ENCODE assay signal across 22 cellular contexts in genomic region chr20:24792641-24793495, GRCh38.
"Had no signal": no experiment of that assay in that cellular context is flagged by ENCODE, and none has a peak within 500 bp of the region (broad histone marks: within the 10 kb centered on the region; RNA-seq: fewer than 3 reads in every experiment).

No MANE protein-coding gene starts in this region.

- DNase-seq: colonic mucosa; effector CD8-positive, alpha-beta T cell; endodermal cell; foreskin fibroblast; gastrocnemius medialis; heart left ventricle; hippocampal formation; left cardiac atrium; left lung; occipital lobe; ovary; right cardiac atrium; stimulated activated CD4-positive, alpha-beta T cell treated with anti-CD3 and anti-CD28 coated beads, Interleukin-15, amount 100 ng/mL, for 24 hours; stimulated activated CD4-positive, alpha-beta T cell treated with anti-CD3 and anti-CD28 coated beads, Interleukin-2, amount 100 ng/mL, for 48 hours; stimulated activated naive B cell treated with anti-CD40 and anti-IgM and Interleukin-4, amounts not matched to agents 10 μg/mL and 1 μg/mL and 100 μg/mL, for 72 hours; upper lobe of left lung had no signal

- H3K27me3 Mint-ChIP-seq: dendritic cell treated with granulocyte-macrophage colony-stimulating factor and Interleukin-4, amounts not matched to agents 40 ng/mL and 50 ng/mL, for 4 days; memory B cell; stimulated activated naive CD8-positive, alpha-beta T cell treated with anti-CD3 and anti-CD28 coated beads, Interleukin-15, Interleukin-2, amounts not matched to agents 100 ng/mL and 50 ng/mL, for 24 hours had no signal

- H3K9me3 Mint-ChIP-seq: dendritic cell treated with granulocyte-macrophage colony-stimulating factor and Interleukin-4, amounts not matched to agents 40 ng/mL and 50 ng/mL, for 4 days; endodermal cell; memory B cell; natural killer cell treated with Interleukin-12 subunit alpha and Interleukin-12 subunit beta and Interleukin-15 and Interleukin-18, amount 100 ng/mL, for 72 hours; stimulated activated naive B cell treated with anti-CD40 and anti-IgM and Interleukin-4, amounts not matched to agents 10 μg/mL and 1 μg/mL and 100 μg/mL, for 72 hours; stimulated activated naive CD8-positive, alpha-beta T cell treated with anti-CD3 and anti-CD28 coated beads, Interleukin-15, Interleukin-2, amounts not matched to agents 100 ng/mL and 50 ng/mL, for 24 hours had no signal

- H3K27ac Mint-ChIP-seq: dendritic cell treated with granulocyte-macrophage colony-stimulating factor and Interleukin-4, amounts not matched to agents 40 ng/mL and 50 ng/mL, for 4 days; endodermal cell; memory B cell; natural killer cell treated with Interleukin-12 subunit alpha and Interleukin-12 subunit beta and Interleukin-15 and Interleukin-18, amount 100 ng/mL, for 72 hours; stimulated activated naive B cell treated with anti-CD40 and anti-IgM and Interleukin-4, amounts not matched to agents 10 μg/mL and 1 μg/mL and 100 μg/mL, for 72 hours; stimulated activated naive CD8-positive, alpha-beta T cell treated with anti-CD3 and anti-CD28 coated beads, Interleukin-15, Interleukin-2, amounts not matched to agents 100 ng/mL and 50 ng/mL, for 24 hours had no signal

- ATAC-seq: esophagus mucosa; gastrocnemius medialis; heart left ventricle; left cardiac atrium; left lung; natural killer cell treated with Interleukin-12 subunit alpha and Interleukin-12 subunit beta and Interleukin-15 and Interleukin-18, amount 100 ng/mL, for 72 hours; psoas muscle; right cardiac atrium; stimulated activated naive B cell treated with anti-CD40 and anti-IgM and Interleukin-4, amounts not matched to agents 10 μg/mL and 1 μg/mL and 100 μg/mL, for 72 hours had no signal

- H3K4me1 Mint-ChIP-seq: endodermal cell; memory B cell; stimulated activated naive B cell treated with anti-CD40 and anti-IgM and Interleukin-4, amounts not matched to agents 10 μg/mL and 1 μg/mL and 100 μg/mL, for 72 hours had no signal

- H3K36me3 Mint-ChIP-seq: memory B cell; natural killer cell treated with Interleukin-12 subunit alpha and Interleukin-12 subunit beta and Interleukin-15 and Interleukin-18, amount 100 ng/mL, for 72 hours; stimulated activated naive B cell treated with anti-CD40 and anti-IgM and Interleukin-4, amounts not matched to agents 10 μg/mL and 1 μg/mL and 100 μg/mL, for 72 hours had no signal

- H3K4me3 Mint-ChIP-seq: dendritic cell treated with granulocyte-macrophage colony-stimulating factor and Interleukin-4, amounts not matched to agents 40 ng/mL and 50 ng/mL, for 4 days; endodermal cell; memory B cell; natural killer cell treated with Interleukin-12 subunit alpha and Interleukin-12 subunit beta and Interleukin-15 and Interleukin-18, amount 100 ng/mL, for 72 hours; stimulated activated naive B cell treated with anti-CD40 and anti-IgM and Interleukin-4, amounts not matched to agents 10 μg/mL and 1 μg/mL and 100 μg/mL, for 72 hours; stimulated activated naive CD8-positive, alpha-beta T cell treated with anti-CD3 and anti-CD28 coated beads, Interleukin-15, Interleukin-2, amounts not matched to agents 100 ng/mL and 50 ng/mL, for 24 hours had no signal
